25 cellular contexts compared by ENCODE assay signal in genomic region chr1:96509944-96510343, GRCh38.
"Had no signal": no experiment of that assay in that cellular context is flagged by ENCODE, and none has a peak within 500 bp of the region (broad histone marks: within the 10 kb centered on the region; RNA-seq: fewer than 3 reads in every experiment).

No MANE protein-coding gene starts in this region.

- H3K27ac ChIP-seq: cardiac muscle cell had no signal

- H3K36me3 ChIP-seq: cardiac muscle cell had no signal

- ATAC-seq: activated T-cell treated with anti-CD3 and anti-CD28 coated beads, Interleukin-2, amount 50 U/mL, for 4 hours; activated T-helper 17 cell treated with anti-CD3 and anti-CD28 coated beads, Interleukin-2, amount 50 U/mL, for 72 hours; PC-3 had no signal

- H3K4me3 ChIP-seq: cardiac muscle cell had no signal

- H3K4me1 Mint-ChIP-seq: activated B cell treated with CpG ODN at 0.5 μM for 24 hours; activated CD4-positive, alpha-beta T cell treated with anti-CD3 and anti-CD28 coated beads, Interleukin-2, amount 10 ng/mL, durations not matched to agents 24 days and 14 days; activated T-helper 17 cell treated with anti-CD3 and anti-CD28 coated beads, Interleukin-2, amount 50 U/mL, for 72 hours had no signal

- DNase-seq: activated B cell treated with CpG ODN at 0.5 μM for 24 hours; activated CD4-positive, alpha-beta memory T cell treated with anti-CD3 and anti-CD28 coated beads for 36 hours; activated CD4-positive, alpha-beta T cell treated with anti-CD3 and anti-CD28 coated beads for 1 hour; activated CD4-positive, alpha-beta T cell treated with anti-CD3 and anti-CD28 coated beads, Interleukin-2, amount 10 ng/mL, durations not matched to agents 24 days and 14 days; activated CD8-positive, alpha-beta memory T cell treated with anti-CD3 and anti-CD28 coated beads for 24 hours; activated gamma-delta T cell; activated naive CD4-positive, alpha-beta T cell treated with anti-CD3 and anti-CD28 coated beads for 36 hours; activated T-cell treated with anti-CD3 and anti-CD28 coated beads, Interleukin-2, amount 50 U/mL, for 4 hours; amygdala; MM.1S; NCI-H1105; NCI-H1436 treated with DMSO at 0.1 percent for 48 hours; NCI-H187 treated with DMSO at 0.1 percent for 48 hours; NCI-H2107; NCI-H2171 treated with DMSO at 0.1 percent for 48 hours; NCI-H226; NCI-H510A; NCI-H526 treated with DMSO at 0.1 percent for 48 hours; SHP77 treated with DMSO at 0.1 percent for 48 hours had no signal

- H3K4me3 Mint-ChIP-seq: activated B cell treated with CpG ODN at 0.5 μM for 24 hours; activated CD4-positive, alpha-beta memory T cell treated with anti-CD3 and anti-CD28 coated beads for 36 hours; activated CD4-positive, alpha-beta T cell treated with anti-CD3 and anti-CD28 coated beads, Interleukin-2, amount 10 ng/mL, durations not matched to agents 24 days and 14 days; activated naive CD4-positive, alpha-beta T cell treated with anti-CD3 and anti-CD28 coated beads for 36 hours; activated naive CD8-positive, alpha-beta T cell; activated T-cell treated with anti-CD3 and anti-CD28 coated beads, Interleukin-2, amount 50 U/mL, for 4 hours; activated T-helper 17 cell treated with anti-CD3 and anti-CD28 coated beads, Interleukin-2, amount 50 U/mL, for 72 hours; brain; T-helper 1 cell treated with Interleukin-12 subunit alpha and Interleukin-12 subunit beta and Interleukin-4 antibody, amounts not matched to agents 30 μg/mL and 1 μg/mL, for 36 hours had no signal

- H3K36me3 Mint-ChIP-seq: activated CD4-positive, alpha-beta memory T cell treated with anti-CD3 and anti-CD28 coated beads for 36 hours; activated naive CD8-positive, alpha-beta T cell; brain had no signal

- H3K27ac Mint-ChIP-seq: activated B cell treated with CpG ODN at 0.5 μM for 24 hours; activated CD4-positive, alpha-beta memory T cell treated with anti-CD3 and anti-CD28 coated beads for 36 hours; activated CD4-positive, alpha-beta T cell treated with anti-CD3 and anti-CD28 coated beads, Interleukin-2, amount 10 ng/mL, durations not matched to agents 24 days and 14 days; activated naive CD4-positive, alpha-beta T cell treated with anti-CD3 and anti-CD28 coated beads for 36 hours; activated naive CD8-positive, alpha-beta T cell; activated T-helper 17 cell treated with anti-CD3 and anti-CD28 coated beads, Interleukin-2, amount 50 U/mL, for 72 hours; T-helper 1 cell treated with Interleukin-12 subunit alpha and Interleukin-12 subunit beta and Interleukin-4 antibody, amounts not matched to agents 30 μg/mL and 1 μg/mL, for 36 hours had no signal

- H3K27me3 Mint-ChIP-seq: activated B cell treated with CpG ODN at 0.5 μM for 24 hours; activated CD4-positive, alpha-beta memory T cell treated with anti-CD3 and anti-CD28 coated beads for 36 hours; activated CD4-positive, alpha-beta T cell treated with anti-CD3 and anti-CD28 coated beads, Interleukin-2, amount 10 ng/mL, durations not matched to agents 24 days and 14 days; activated naive CD8-positive, alpha-beta T cell; brain had no signal

- H3K9me3 Mint-ChIP-seq: activated B cell treated with CpG ODN at 0.5 μM for 24 hours; activated CD4-positive, alpha-beta memory T cell treated with anti-CD3 and anti-CD28 coated beads for 36 hours; activated CD4-positive, alpha-beta T cell treated with anti-CD3 and anti-CD28 coated beads, Interleukin-2, amount 10 ng/mL, durations not matched to agents 24 days and 14 days; activated naive CD4-positive, alpha-beta T cell treated with anti-CD3 and anti-CD28 coated beads for 36 hours; activated T-cell treated with anti-CD3 and anti-CD28 coated beads, Interleukin-2, amount 50 U/mL, for 4 hours; activated T-helper 17 cell treated with anti-CD3 and anti-CD28 coated beads, Interleukin-2, amount 50 U/mL, for 72 hours; T-helper 1 cell treated with Interleukin-12 subunit alpha and Interleukin-12 subunit beta and Interleukin-4 antibody, amounts not matched to agents 30 μg/mL and 1 μg/mL, for 36 hours had no signal

- H3K27me3 ChIP-seq: cardiac muscle cell had no signal
